ENCODE assay signal across 13 cellular contexts in the genomic region with DNA sequence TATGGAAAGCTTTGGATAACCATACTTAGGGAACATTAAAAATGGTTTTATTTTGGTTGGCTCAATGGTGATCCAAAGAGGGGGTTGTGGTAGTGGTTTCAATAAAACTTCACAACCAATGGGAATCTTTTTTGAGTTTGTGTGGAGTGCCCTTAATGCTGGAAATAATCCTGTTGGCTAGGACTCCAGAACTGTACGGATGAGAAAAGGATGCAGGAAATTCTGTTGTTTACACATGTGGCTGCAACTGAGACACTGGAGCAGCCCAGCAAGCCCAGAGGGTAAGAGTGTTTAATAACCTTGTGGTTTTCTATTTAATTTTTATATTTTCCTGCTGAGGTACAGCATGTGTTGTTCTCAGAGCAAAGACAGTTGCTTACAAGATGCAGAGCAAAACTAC. TPM values are rescaled to one million over a fixed set of nuclear protein-coding genes. Genes with fewer than 3 reads are reported as not detected.
DNase-seq lines count a peak whose midpoint lies in the region; ATAC-seq, FAIRE-seq and TF ChIP-seq lines count a peak whose summit lies in the region.
"Had no signal": no experiment of that assay in that cellular context is flagged by ENCODE, and none has a peak within 500 bp of the region (broad histone marks: within the 10 kb centered on the region; RNA-seq: fewer than 3 reads in every experiment).

A gene (plus strand): TSS at position 180 of the 400 bp plus-strand sequence. CDS start 38,684 bp downstream, outside the sequence.

- TF ChIP-seq CTCF in brain microvascular endothelial cell (IDR thresholded peaks at IDR 0.05; ENCODE audit: low read depth, low read length, missing control alignments) (no peak), lower lobe of right lung (IDR thresholded peaks at IDR 0.05) (no peak), body of pancreas (IDR thresholded peaks at IDR 0.05) (no peak)

- intact Hi-C loops in Right ventricle myocardium inferior (cut with DNase I) (loop anchor here (1.0 kb wide), 1 partner anchor 7 kb away; no protein-coding TSS in a partner anchor), cardiac septum (cut with DNase I) (no loop called here), lower lobe of right lung (cut with DNase I) (no loop called here), body of pancreas (cut with DNase I) (no loop called here)

- peak within 1 kb of the TSS; percentile 91 for H3K27ac ChIP-seq in brain microvascular endothelial cell
- H3K27ac ChIP-seq in lower lobe of right lung, result no peak within 1 kb of the TSS
- no peak within 1 kb of the TSS for H3K27ac ChIP-seq in body of pancreas
- H3K27ac ChIP-seq: epithelial cell of prostate had no signal

- H3K27me3 ChIP-seq in brain microvascular endothelial cell (replicated peaks), result no peaks in the 10 kb centered on the region
- no peaks in the 10 kb centered on the region for H3K27me3 ChIP-seq in lower lobe of right lung (ENCODE audit: low read depth)
- no peaks in the 10 kb centered on the region for H3K27me3 ChIP-seq in body of pancreas

- DNase-seq in Right ventricle myocardium inferior (ENCODE audit: missing footprints) (no peak), cardiac septum (ENCODE audit: low spot score) (no peak), brain microvascular endothelial cell (peak; percentile 77), lower lobe of right lung (no peak), hepatic stellate cell (ENCODE audit: low spot score) (no peak), body of pancreas (no peak), GM12892 (ENCODE audit: insufficient read length) (no peak)
- DNase-seq: NCI-H774; stimulated activated CD4-positive, alpha-beta T cell treated with anti-CD3 and anti-CD28 coated beads, Interleukin-2, amount 100 ng/mL, for 24 hours had no signal

- H3K36me3 ChIP-seq in brain microvascular endothelial cell (replicated peaks) (no peaks in the 10 kb centered on the region), lower lobe of right lung (no peaks in the 10 kb centered on the region), body of pancreas (replicated peaks in 1 of 2; ENCODE audit: insufficient read depth in 1 of 2, low read depth in 2 of 2) (no peaks in the 10 kb centered on the region)

- H3K9me3 ChIP-seq in lower lobe of right lung (no peaks in the 10 kb centered on the region), body of pancreas (no peaks in the 10 kb centered on the region)

- ATAC-seq in Right ventricle myocardium inferior (peak; percentile 63), lower lobe of right lung (no peak), body of pancreas (no peak), GM19455 (IDR thresholded peaks at IDR 0.05; ENCODE audit: unreplicated experiment) (no peak)

- FAIRE-seq in GM12892 (lab: Jason Lieb, UNC), result no peak
- FAIRE-seq: GM18507, urothelium cell line had no signal

- in situ Hi-C loops in brain microvascular endothelial cell (cut with HindIII; ENCODE audit: low pct_ligation_motif_present, low sequenced_read_pairs), result no loop called here

- WGBS in body of pancreas, 2 donors, result 32 to 36% methylated on average over 1 of the region's 1 CpG

- H3K4me3 ChIP-seq in brain microvascular endothelial cell (ENCODE audit: low read depth, low read length) (peak within 1 kb of the TSS; percentile 39), lower lobe of right lung (peak within 1 kb of the TSS; percentile 20), body of pancreas (no peak within 1 kb of the TSS)

- TF ChIP-seq POLR2A in body of pancreas (IDR thresholded peaks at IDR 0.05) (no peak), GM12892 (IDR thresholded peaks at IDR 0.05; ENCODE audit: low read depth, low read length) (no peak)

- peaks cover 3% of the 10 kb centered on the region for H3K4me1 ChIP-seq in lower lobe of right lung
- no peaks in the 10 kb centered on the region for H3K4me1 ChIP-seq in body of pancreas

RNA-seq across cellular contexts. Expression of the gene that starts here (rescaled TPM):
- total RNA-seq in Right ventricle myocardium inferior (3.9 TPM), cardiac septum (8.1 TPM), lower lobe of right lung (29.4 TPM), body of pancreas (1 to 10 TPM; 4.9 to 6.3 TPM)
- 4.6 TPM for polyA plus RNA-seq in GM12892 (2012; ENCODE audit: missing spikeins)

Comparison
In these comparisons a context has a peak if more than half of its experiments do, and no peak if none do; other contexts are left out.
1. H3K4me3 ChIP-seq: peak in brain microvascular endothelial cell (single experiment) and lower lobe of right lung (single experiment); none in body of pancreas (0 of 2).